In the genomic region with DNA sequence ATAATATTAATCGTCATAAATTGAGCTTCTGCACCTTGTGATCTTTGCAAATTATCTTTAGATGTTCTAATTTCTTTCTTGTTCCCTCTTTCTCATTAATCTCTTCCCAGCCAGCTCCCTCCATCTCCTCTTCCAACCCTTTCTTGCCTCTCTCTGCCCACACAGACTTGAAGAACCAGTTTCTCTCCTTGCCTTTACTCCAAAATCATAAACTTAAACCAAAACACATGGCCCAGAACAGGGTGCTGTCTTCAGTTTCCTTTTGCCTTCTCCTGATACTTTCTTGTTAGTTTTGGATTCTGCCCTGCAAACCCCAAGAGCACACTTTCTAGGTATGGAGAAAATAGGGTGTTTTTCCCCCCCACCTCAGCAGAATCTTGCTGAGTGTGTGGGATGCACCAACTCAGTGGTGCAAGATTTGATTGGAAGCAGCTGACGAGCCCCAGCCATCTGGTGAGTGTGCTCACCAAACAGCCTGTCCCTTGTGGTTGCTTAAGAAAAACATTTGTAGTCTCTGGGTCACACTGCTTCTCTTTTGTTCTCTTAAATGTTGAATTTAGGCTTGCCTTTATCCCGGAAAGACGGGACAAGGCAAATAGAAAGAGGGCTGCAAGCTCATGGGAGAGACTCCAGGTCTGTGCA, we compare ENCODE assay signal across 11 cellular contexts.
A peak's percentile ranks its signal among the peaks of the same experiment; 100 is the strongest.
DNase-seq lines count a peak whose midpoint lies in the region; ATAC-seq, FAIRE-seq and TF ChIP-seq lines count a peak whose summit lies in the region.
"Had no signal": no experiment of that assay in that cellular context is flagged by ENCODE, and none has a peak within 500 bp of the region (broad histone marks: within the 10 kb centered on the region; RNA-seq: fewer than 3 reads in every experiment).

No MANE protein-coding gene starts in this region.

- peak; percentile 57 to 81 for ATAC-seq in right cardiac atrium
- ATAC-seq in psoas muscle: peak; percentile 39 to 53 (median 43)
- ATAC-seq: effector memory CD8-positive, alpha-beta T cell had no signal

- TF ChIP-seq CTCF in psoas muscle (IDR thresholded peaks at IDR 0.05) (no peak), stomach (IDR thresholded peaks at IDR 0.05) (no peak)

- no peaks in the 10 kb centered on the region for H3K4me1 ChIP-seq in right cardiac atrium (ENCODE audit: control insufficient read depth, insufficient read depth, low read length)
- H3K4me1 ChIP-seq in psoas muscle: no peaks in the 10 kb centered on the region
- peaks cover 0 to 15% (median 12%) of the 10 kb centered on the region in 4 donors for H3K4me1 ChIP-seq in stomach

- TF ChIP-seq POLR2A in GM12892 (IDR thresholded peaks at IDR 0.05; ENCODE audit: low read depth, low read length) (no peak), stomach (IDR thresholded peaks at IDR 0.05) (no peak)

- H3K27ac ChIP-seq in right cardiac atrium (ENCODE audit: low read length) (no peak overlapping the region), psoas muscle (no peak overlapping the region), stomach (peak overlapping the region in 1 of 5 donors; percentile 14)

- intact Hi-C loops in right cardiac atrium (cut with DNase I) (no loop called here), psoas muscle (cut with DNase I) (loop anchor here in 1 of 2 donors (10.0 kb wide), 1 partner anchor 308 kb away; no protein-coding TSS in a partner anchor), stomach (cut with DNase I; ENCODE audit: low total_unique reads) (no loop called here)

- no peak for DNase-seq in GM12892 (ENCODE audit: insufficient read length)
- peak; percentile 28 for DNase-seq in astrocyte of the hippocampus (ENCODE audit: low read depth, low spot score)
- DNase-seq in right cardiac atrium: peak in 2 of 3 donors; percentile 49 to 57
- DNase-seq in psoas muscle: peak; percentile 35 to 65
- DNase-seq in NCI-H226: no peak
- DNase-seq in stomach: no peak
- DNase-seq in foreskin melanocyte: no peak
- no peak for DNase-seq in activated T-cell treated with anti-CD3 and anti-CD28 coated beads, Interleukin-2, amount 50 U/mL, for 48 hours
- DNase-seq: effector memory CD8-positive, alpha-beta T cell; NCI-H510A had no signal

- H3K4me3 ChIP-seq in right cardiac atrium (ENCODE audit: low read length): no peak overlapping the region
- no peak overlapping the region for H3K4me3 ChIP-seq in psoas muscle
- no peak overlapping the region for H3K4me3 ChIP-seq in stomach

- no peaks in the 10 kb centered on the region for H3K36me3 ChIP-seq in psoas muscle (ENCODE audit: insufficient read depth in 1 of 2, low read depth in 1 of 2)
- no peaks in the 10 kb centered on the region for H3K36me3 ChIP-seq in stomach

- H3K27me3 ChIP-seq in right cardiac atrium (ENCODE audit: control insufficient read depth, insufficient read depth) (no peaks in the 10 kb centered on the region), psoas muscle (ENCODE audit: insufficient read depth in 3 of 3, low read length in 2 of 3) (no peaks in the 10 kb centered on the region), stomach (no peaks in the 10 kb centered on the region)

- 61% methylated on average over 4 of the region's 4 CpGs for WGBS in right cardiac atrium
- 49 to 57% (median 55%) methylated on average over 4 of the region's 4 CpGs for WGBS in psoas muscle, 3 donors
- WGBS in stomach, 5 donors: 24 to 49% (median 28%) methylated on average over 4 of the region's 4 CpGs

- H3K9me3 ChIP-seq in right cardiac atrium (ENCODE audit: control insufficient read depth, low read length) (no peaks in the 10 kb centered on the region), psoas muscle (no peaks in the 10 kb centered on the region), stomach (no peaks in the 10 kb centered on the region)

- no peak for TF ChIP-seq EP300 in stomach (IDR thresholded peaks at IDR 0.05)

- FAIRE-seq in GM12892 (lab: Jason Lieb, UNC): peak; percentile 61
- FAIRE-seq: HTR-8/SVneo had no signal

Comparison
In these comparisons a context has a peak if more than half of its experiments do, and no peak if none do; other contexts are left out.
1. DNase-seq: peak in astrocyte of the hippocampus (single experiment), right cardiac atrium (2 of 3) and psoas muscle (2 of 2); none in GM12892 (single experiment), NCI-H226 (single experiment), stomach (single experiment), foreskin melanocyte (single experiment) and activated T-cell treated with anti-CD3 and anti-CD28 coated beads, Interleukin-2, amount 50 U/mL, for 48 hours (0 of 2).